Comparison of ENCODE assay signal across 27 cellular contexts in genomic region chr12:13228579-13228978, GRCh38.
"Had no signal": no experiment of that assay in that cellular context is flagged by ENCODE, and none has a peak within 500 bp of the region (broad histone marks: within the 10 kb centered on the region; RNA-seq: fewer than 3 reads in every experiment).

No MANE protein-coding gene starts in this region.

- H3K4me3 ChIP-seq: left lung, lower lobe of right lung, right atrium auricular region, right lobe of liver, smooth muscle cell, tibial nerve, vagina had no signal

- H3K4me3 Mint-ChIP-seq: naive thymus-derived CD8-positive, alpha-beta T cell; nephron; neural crest cell; stimulated activated memory B cell treated with anti-CD40 and anti-IgM and Interleukin-4, amounts not matched to agents 10 μg/mL and 1 μg/mL and 100 μg/mL, for 72 hours; stimulated activated naive CD8-positive, alpha-beta T cell treated with anti-CD3 and anti-CD28 coated beads, Interleukin-15, amount 100 ng/mL, for 72 hours; type B pancreatic cell had no signal

- H3K27me3 ChIP-seq: left lung, right atrium auricular region, right lobe of liver, tibial nerve, vagina had no signal

- H3K27ac Mint-ChIP-seq: naive thymus-derived CD8-positive, alpha-beta T cell; nephron; stimulated activated memory B cell treated with anti-CD40 and anti-IgM and Interleukin-4, amounts not matched to agents 10 μg/mL and 1 μg/mL and 100 μg/mL, for 72 hours; stimulated activated naive CD8-positive, alpha-beta T cell treated with anti-CD3 and anti-CD28 coated beads, Interleukin-15, amount 100 ng/mL, for 72 hours; type B pancreatic cell had no signal

- H3K4me1 ChIP-seq: left lung, parathyroid adenoma, right atrium auricular region, right lobe of liver had no signal

- H3K4me1 Mint-ChIP-seq: naive thymus-derived CD8-positive, alpha-beta T cell; neural crest cell; stimulated activated memory B cell treated with anti-CD40 and anti-IgM and Interleukin-4, amounts not matched to agents 10 μg/mL and 1 μg/mL and 100 μg/mL, for 72 hours; stimulated activated naive CD8-positive, alpha-beta T cell treated with anti-CD3 and anti-CD28 coated beads, Interleukin-15, amount 100 ng/mL, for 72 hours had no signal

- DNase-seq: hippocampal formation; kidney; left colon; left lung; lower lobe of right lung; mammary epithelial cell; mesenchymal stem cell; naive thymus-derived CD8-positive, alpha-beta T cell; occipital lobe; right lobe of liver; stimulated activated CD4-positive, alpha-beta T cell treated with anti-CD3 and anti-CD28 coated beads, Interleukin-1b, Interleukin-23, amount 100 ng/mL, for 48 hours; stimulated activated CD4-positive, alpha-beta T cell treated with anti-CD3 and anti-CD28 coated beads, Interleukin-2, amount 100 ng/mL, for 48 hours; stimulated activated CD4-positive, alpha-beta T cell treated with anti-CD3 and anti-CD28 coated beads, Interleukin-4, amount 100 ng/mL, for 4 hours; stimulated activated CD8-positive, alpha-beta memory T cell treated with anti-CD3 and anti-CD28 coated beads, Interleukin-4, amount 100 ng/mL, for 48 hours; stimulated activated naive CD4-positive, alpha-beta T cell treated with Interleukin-2 at 50 U/mL for 16 hours; stimulated activated naive CD8-positive, alpha-beta T cell treated with anti-CD3 and anti-CD28 coated beads, Interleukin-15, amount 100 ng/mL, for 72 hours; substantia nigra had no signal

- H3K9me3 ChIP-seq: left lung, lower lobe of right lung, neutrophil, right atrium auricular region, right lobe of liver, tibial nerve, vagina had no signal

- H3K36me3 Mint-ChIP-seq: stimulated activated memory B cell treated with anti-CD40 and anti-IgM and Interleukin-4, amounts not matched to agents 10 μg/mL and 1 μg/mL and 100 μg/mL, for 72 hours had no signal

- H3K9ac ChIP-seq: parathyroid adenoma had no signal

- H3K9me3 Mint-ChIP-seq: naive thymus-derived CD8-positive, alpha-beta T cell; stimulated activated naive CD8-positive, alpha-beta T cell treated with anti-CD3 and anti-CD28 coated beads, Interleukin-15, amount 100 ng/mL, for 72 hours had no signal

- H3K36me3 ChIP-seq: left lung, lower lobe of right lung, neutrophil, right atrium auricular region, right lobe of liver, tibial nerve, vagina had no signal

- H3K27ac ChIP-seq: left lung, lower lobe of right lung, neutrophil, parathyroid adenoma, right atrium auricular region, right lobe of liver, tibial nerve, vagina had no signal
